Comparison of ENCODE assay signal across 8 cellular contexts in the genomic region with DNA sequence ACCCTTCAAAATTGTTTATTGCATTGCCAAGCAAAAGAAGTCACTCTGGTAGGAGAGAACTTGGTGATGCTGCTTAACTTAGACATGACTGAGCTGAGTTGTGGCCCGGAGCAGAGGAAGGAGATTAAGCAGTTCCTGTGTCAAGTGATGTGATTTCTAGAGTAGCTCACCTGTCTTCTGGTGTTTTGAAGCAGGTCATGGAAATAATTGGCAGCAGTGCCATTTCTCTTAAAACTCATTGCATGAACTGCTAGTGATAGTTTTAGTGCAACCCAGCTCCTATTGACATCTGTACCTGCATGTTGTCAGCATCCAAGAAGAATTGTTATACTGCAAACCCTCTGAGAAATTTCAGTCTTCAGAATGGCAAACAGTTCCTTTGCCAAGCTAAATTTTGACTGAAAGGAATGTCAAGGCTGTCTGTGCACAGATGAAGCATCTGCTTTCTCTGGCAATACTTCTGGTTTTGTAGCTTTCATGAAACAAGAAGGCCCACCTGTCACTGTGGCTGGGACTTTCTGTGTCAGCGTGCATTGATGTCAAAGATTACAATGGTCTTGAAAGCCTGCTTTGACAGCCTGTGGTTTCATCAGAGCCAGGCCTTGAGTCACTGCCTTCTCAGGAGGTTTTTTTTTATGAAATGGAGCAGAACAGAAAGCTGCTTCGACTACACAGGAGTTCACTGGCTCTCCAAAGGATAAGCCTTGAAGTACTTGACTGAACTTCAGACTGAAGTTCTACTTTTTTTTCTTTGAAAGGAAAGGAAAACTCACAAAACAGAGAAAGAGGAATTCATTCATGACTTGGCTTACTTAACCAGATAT.
DNase-seq lines count a peak whose midpoint lies in the region; ATAC-seq and TF ChIP-seq lines count a peak whose summit lies in the region.

No MANE protein-coding gene starts in this region.

- no peaks in the 10 kb centered on the region for H3K36me3 Mint-ChIP-seq in endodermal cell (ENCODE audit: low read depth)

- H3K27ac ChIP-seq in endodermal cell (ENCODE audit: low read depth, low read length), result peak overlapping the region; percentile 24

- H3K9ac ChIP-seq in endodermal cell (ENCODE audit: extremely low read depth, low read length, poor library complexity, severe bottlenecking), result no peak overlapping the region

- no peak overlapping the region for H3K4me3 ChIP-seq in endodermal cell (ENCODE audit: low read length)

- H3K4me1 Mint-ChIP-seq in endodermal cell, result peaks cover 10% of the 10 kb centered on the region

- H3K9me3 ChIP-seq in endodermal cell (ENCODE audit: control insufficient read depth, low read length), result no peaks in the 10 kb centered on the region

- no peaks in the 10 kb centered on the region for H3K9me3 Mint-ChIP-seq in endodermal cell

- H3K27me3 Mint-ChIP-seq in endodermal cell (ENCODE audit: insufficient read depth), result no peaks in the 10 kb centered on the region

- WGBS in endodermal cell (ENCODE audit: insufficient coverage in 1 of 2, insufficient read length in 1 of 2), 2 experiments, result 86 to 93% methylated on average over 3 of the region's 3 CpGs

- no peak for TF ChIP-seq CTCF in endodermal cell (conservative IDR thresholded peaks at IDR 0.05)

- H3K27ac Mint-ChIP-seq in endodermal cell, result no peak overlapping the region

- no peaks in the 10 kb centered on the region for H3K27me3 ChIP-seq in endodermal cell (ENCODE audit: control insufficient read depth, insufficient read depth, low read length, poor library complexity, severe bottlenecking)

- peaks cover 8% of the 10 kb centered on the region for H3K4me1 ChIP-seq in endodermal cell (ENCODE audit: control insufficient read depth, insufficient read depth, low read length)

- peak; percentile 89 for ATAC-seq in HG03342 (IDR thresholded peaks at IDR 0.05; ENCODE audit: unreplicated experiment)

- DNase-seq in NCI-H2171 treated with DMSO at 0.1 percent for 48 hours (lab: John Stamatoyannopoulos, UW) (peak; percentile 54), NCI-H2171 (lab: John Stamatoyannopoulos, UW) (no peak), endodermal cell (no peak), superior temporal gyrus (ENCODE audit: extremely low spot score) (no peak), NCI-H187 treated with DMSO at 0.1 percent for 48 hours (lab: John Stamatoyannopoulos, UW) (no peak)
- peak; percentile 57 to 59 for DNase-seq in activated CD4-positive, alpha-beta T cell treated with anti-CD3 and anti-CD28 coated beads, Interleukin-2, amount 50 U/mL, for 4 hours
- DNase-seq in stimulated activated CD4-positive, alpha-beta T cell treated with anti-CD3 and anti-CD28 coated beads, TNF-alpha, amount 100 ng/mL, for 48 hours (ENCODE audit: low read depth in 3 of 3), result peak; percentile 39 to 69 (median 41)

- no peaks in the 10 kb centered on the region for H3K36me3 ChIP-seq in endodermal cell (ENCODE audit: control insufficient read depth, insufficient read depth, low read length)

- no peak overlapping the region for H3K4me3 Mint-ChIP-seq in endodermal cell

Comparison
In these comparisons a context has a peak if more than half of its experiments do, and no peak if none do; other contexts are left out.
1. DNase-seq: peak in NCI-H2171 treated with DMSO at 0.1 percent for 48 hours (single experiment), activated CD4-positive, alpha-beta T cell treated with anti-CD3 and anti-CD28 coated beads, Interleukin-2, amount 50 U/mL, for 4 hours (2 of 2) and stimulated activated CD4-positive, alpha-beta T cell treated with anti-CD3 and anti-CD28 coated beads, TNF-alpha, amount 100 ng/mL, for 48 hours (3 of 3); none in NCI-H2171 (single experiment), endodermal cell (single experiment), superior temporal gyrus (single experiment) and NCI-H187 treated with DMSO at 0.1 percent for 48 hours (single experiment).